20 cellular contexts compared by ENCODE assay signal in genomic region chr13:108437496-108437895, GRCh38.
DNase-seq lines count a peak whose midpoint lies in the region; ATAC-seq and TF ChIP-seq lines count a peak whose summit lies in the region.
"Had no signal": no experiment of that assay in that cellular context is flagged by ENCODE, and none has a peak within 500 bp of the region (broad histone marks: within the 10 kb centered on the region; RNA-seq: fewer than 3 reads in every experiment).

No MANE protein-coding gene starts in this region.

- ATAC-seq in GM23338 (no peak), PC-3 (no peak), HG03378 (IDR thresholded peaks at IDR 0.05; ENCODE audit: unreplicated experiment) (no peak), HG03439 (IDR thresholded peaks at IDR 0.05; ENCODE audit: unreplicated experiment) (no peak)
- ATAC-seq: Panc1 had no signal

- in situ Hi-C loops in brain microvascular endothelial cell (cut with HindIII; ENCODE audit: low pct_ligation_motif_present, low sequenced_read_pairs): no loop called here

- no peaks in the 10 kb centered on the region for H3K9me3 Mint-ChIP-seq in GM23338
- peaks cover 0 to 7% (median 5%) of the 10 kb centered on the region in 6 donors for H3K9me3 Mint-ChIP-seq in immature natural killer cell

- no peak overlapping the region for H3K4me3 ChIP-seq in GM23338
- no peak overlapping the region for H3K4me3 ChIP-seq in PC-3 (ENCODE audit: low read length)
- no peak overlapping the region for H3K4me3 ChIP-seq in brain microvascular endothelial cell (ENCODE audit: low read depth, low read length)
- H3K4me3 ChIP-seq in Peyer's patch: no peak overlapping the region
- H3K4me3 ChIP-seq: GM23248 had no signal

- BruUV-seq in PC-3 (replicated peaks; lab: Mats Ljungman, UMichigan): no TSS peak

- H3K9ac ChIP-seq in PC-3 (ENCODE audit: low read length): no peak overlapping the region
- H3K9ac ChIP-seq: GM23248 had no signal

- H3K4me3 Mint-ChIP-seq in GM23338 (no peak overlapping the region), immature natural killer cell (no peak overlapping the region)
- H3K4me3 Mint-ChIP-seq: B cell; CD4-positive, alpha-beta memory T cell had no signal

- H3K36me3 Mint-ChIP-seq in GM23338 (ENCODE audit: low read depth): no peaks in the 10 kb centered on the region
- H3K36me3 Mint-ChIP-seq in immature natural killer cell: no peaks in the 10 kb centered on the region
- H3K36me3 Mint-ChIP-seq: CD4-positive, alpha-beta memory T cell had no signal

- TF ChIP-seq POLR2A in Peyer's patch (IDR thresholded peaks at IDR 0.05): no peak

- no peak for TF ChIP-seq CTCF in GM23338 (conservative IDR thresholded peaks at IDR 0.05; ENCODE audit: low read depth in 2 of 2)
- TF ChIP-seq CTCF in PC-3 (conservative IDR thresholded peaks at IDR 0.05; ENCODE audit: low read depth, low read length): no peak
- no peak for TF ChIP-seq CTCF in brain microvascular endothelial cell (IDR thresholded peaks at IDR 0.05; ENCODE audit: low read depth, low read length, missing control alignments)
- TF ChIP-seq CTCF in Peyer's patch (IDR thresholded peaks at IDR 0.05): no peak

- H3K27ac ChIP-seq in GM23338 (ENCODE audit: low read depth) (no peak overlapping the region), PC-3 (ENCODE audit: low read length) (no peak overlapping the region), brain microvascular endothelial cell (peak overlapping the region; percentile 38), Peyer's patch (no peak overlapping the region)
- H3K27ac ChIP-seq: GM23248 had no signal

- H3K4me1 ChIP-seq in GM23338 (ENCODE audit: insufficient read depth): no peaks in the 10 kb centered on the region
- no peaks in the 10 kb centered on the region for H3K4me1 ChIP-seq in PC-3 (ENCODE audit: insufficient read depth, low read length)
- H3K4me1 ChIP-seq in Peyer's patch: no peaks in the 10 kb centered on the region

- H3K27ac Mint-ChIP-seq in GM23338: peak overlapping the region; percentile 34; the same call in 1 of the 2 replicates
- H3K27ac Mint-ChIP-seq in immature natural killer cell: no peak overlapping the region
- H3K27ac Mint-ChIP-seq: B cell had no signal

- H3K9me2 ChIP-seq in GM23338 (ENCODE audit: insufficient read depth) (peaks cover 4% of the 10 kb centered on the region), PC-3 (replicated peaks; ENCODE audit: low read length) (no peaks in the 10 kb centered on the region)

- H3F3A ChIP-seq in GM23338 (replicated peaks; ENCODE audit: low read depth) (no peaks in the 10 kb centered on the region), PC-3 (ENCODE audit: low read length, unreplicated experiment) (no peaks in the 10 kb centered on the region)

- H3K4me2 ChIP-seq in GM23338 (no peak overlapping the region), PC-3 (ENCODE audit: low read length) (no peak overlapping the region)

- H3K27me3 ChIP-seq in GM23338 (ENCODE audit: insufficient read depth) (no peaks in the 10 kb centered on the region), PC-3 (ENCODE audit: low read length) (peaks cover 27% of the 10 kb centered on the region; the same call in 1 of the 2 replicates), brain microvascular endothelial cell (replicated peaks) (no peaks in the 10 kb centered on the region), Peyer's patch (no peaks in the 10 kb centered on the region)

- no peaks in the 10 kb centered on the region for H3K9me3 ChIP-seq in PC-3 (ENCODE audit: low read length)
- H3K9me3 ChIP-seq in Peyer's patch: no peaks in the 10 kb centered on the region

- H2AFZ ChIP-seq in GM23338 (no peak overlapping the region), PC-3 (ENCODE audit: low read length) (no peak overlapping the region)
- H2AFZ ChIP-seq: GM23248 had no signal

- POLR2A ChIA-PET in PC-3 (lab: Charles Lee; ENCODE audit: unreplicated experiment): no interaction called here

- H3K79me2 ChIP-seq in GM23338 (replicated peaks; ENCODE audit: insufficient read depth) (no peaks in the 10 kb centered on the region), PC-3 (ENCODE audit: low read length) (no peaks in the 10 kb centered on the region)

- intact Hi-C loops in PC-3 (cut with micrococcal nuclease): no loop called here

- CTCF ChIA-PET in PC-3 (lab: Charles Lee): no interaction called here

- H3K36me3 ChIP-seq in GM23338 (ENCODE audit: insufficient read depth) (no peaks in the 10 kb centered on the region), PC-3 (ENCODE audit: low read depth, low read length) (no peaks in the 10 kb centered on the region), brain microvascular endothelial cell (replicated peaks) (no peaks in the 10 kb centered on the region), Peyer's patch (no peaks in the 10 kb centered on the region)

- DNase-seq in GM23338 (ENCODE audit: low spot score) (no peak), PC-3 (peak; percentile 5), brain microvascular endothelial cell (peak; percentile 70), iris pigment epithelial cell (ENCODE audit: low read depth) (peak; percentile 68), Peyer's patch (no peak), immature natural killer cell (no peak)
- DNase-seq: ACHN; CD4-positive, alpha-beta memory T cell; DND-41; GM23248; Kasumi-1; NCI-H1417; NCI-H1930; NCI-H2171; NCI-H774; Right ventricle myocardium superior had no signal

- H4K20me1 ChIP-seq in GM23338 (replicated peaks; ENCODE audit: insufficient read depth) (no peaks in the 10 kb centered on the region), PC-3 (ENCODE audit: low read length) (no peaks in the 10 kb centered on the region)

- H3K4me1 Mint-ChIP-seq in GM23338: peaks cover 9% of the 10 kb centered on the region; the same call in 1 of the 3 replicates
- H3K4me1 Mint-ChIP-seq in immature natural killer cell: no peaks in the 10 kb centered on the region
- H3K4me1 Mint-ChIP-seq: B cell; CD4-positive, alpha-beta memory T cell had no signal

- H3K27me3 Mint-ChIP-seq in GM23338 (ENCODE audit: insufficient read depth, low read depth, poor library complexity): no peaks in the 10 kb centered on the region
- H3K27me3 Mint-ChIP-seq in immature natural killer cell (ENCODE audit: low read depth in 3 of 3): peaks cover 0 to 2% (median 0%) of the 10 kb centered on the region in 3 donors
- H3K27me3 Mint-ChIP-seq: B cell had no signal

TF ChIP-seq in GM23338, 12 proteins besides CTCF, POLR2A, EP300 and RAD21 (continues in another document):
- TF ChIP-seq CREB1 (CRISPR knock-in tag; IDR thresholded peaks at IDR 0.05; ENCODE audit: low read depth): no peak
- no peak for TF ChIP-seq ZNF114 (CRISPR knock-in tag; IDR thresholded peaks at IDR 0.05)
- TF ChIP-seq JUNB (IDR thresholded peaks at IDR 0.05; ENCODE audit: unreplicated experiment): no peak
- no peak for TF ChIP-seq EZH2 (IDR thresholded peaks at IDR 0.05; ENCODE audit: low read depth, unreplicated experiment)
- no peak for TF ChIP-seq NANOG (IDR thresholded peaks at IDR 0.05; ENCODE audit: borderline replicate concordance)
- TF ChIP-seq POLR2AphosphoS5 (IDR thresholded peaks at IDR 0.05; ENCODE audit: low read depth): no peak
- TF ChIP-seq ZNF331 (CRISPR knock-in tag; IDR thresholded peaks at IDR 0.05; ENCODE audit: low read depth): no peak
- no peak for TF ChIP-seq EZH2phosphoT487 (IDR thresholded peaks at IDR 0.05; ENCODE audit: unreplicated experiment)

Comparison
In these comparisons a context has a peak if more than half of its experiments do, and no peak if none do; other contexts are left out.
1. DNase-seq: peak in PC-3 (single experiment), brain microvascular endothelial cell (single experiment) and iris pigment epithelial cell (single experiment); none in GM23338 (single experiment), Peyer's patch (0 of 3) and immature natural killer cell (0 of 3).